In genomic region chr18:56651771-56652092, GRCh38 we compare ENCODE assay signal across 8 cellular contexts. TPM values are rescaled to one million over a fixed set of nuclear protein-coding genes. Genes with fewer than 3 reads are reported as not detected.
DNase-seq lines count a peak whose midpoint lies in the region; FAIRE-seq and TF ChIP-seq lines count a peak whose summit lies in the region.

No MANE protein-coding gene starts in this region.

- FAIRE-seq in small intestine (lab: Jason Lieb, UNC), result no peak

- H3K4me1 ChIP-seq in right atrium auricular region (peaks cover 0 to 21% of the 10 kb centered on the region in 2 donors), small intestine (ENCODE audit: control insufficient read depth in 2 of 2, insufficient read depth in 1 of 2, low read depth in 1 of 2, low read length in 1 of 2) (peaks cover 0 to 5% of the 10 kb centered on the region in 2 donors)

- peak overlapping the region; percentile 80 for H3K4me3 ChIP-seq in H7 (ENCODE audit: insufficient read depth, low read depth, low read length)
- peak overlapping the region; percentile 96 for H3K4me3 ChIP-seq in WERI-Rb-1 (ENCODE audit: low read depth, low read length)
- H3K4me3 ChIP-seq in right atrium auricular region, result peak overlapping the region; percentile 91 to 96
- H3K4me3 ChIP-seq in small intestine (ENCODE audit: low read depth in 1 of 2, low read length in 2 of 2), result peak overlapping the region; percentile 69 to 85

- peak overlapping the region; percentile 77 for H3K27ac ChIP-seq in WERI-Rb-1
- peak overlapping the region; percentile 90 to 93 for H3K27ac ChIP-seq in right atrium auricular region
- H3K27ac ChIP-seq in small intestine (ENCODE audit: low read depth in 1 of 2, low read length in 1 of 2), result peak overlapping the region; percentile 76 to 90

- DNase-seq in H7 (no peak), WERI-Rb-1 (no peak), right atrium auricular region (ENCODE audit: low spot score) (no peak), small intestine (no peak), NCI-H1092 (lab: John Stamatoyannopoulos, UW) (no peak), DMS153 treated with DMSO at 0.1 percent for 48 hours (lab: John Stamatoyannopoulos, UW; ENCODE audit: unreplicated experiment) (no peak), HT-29 (ENCODE audit: low spot score) (no peak), NOMO-1 treated with DMSO at 0.1 percent for 48 hours (lab: John Stamatoyannopoulos, UW; ENCODE audit: unreplicated experiment) (no peak)

- no peak for TF ChIP-seq CTCF in WERI-Rb-1 (IDR thresholded peaks at IDR 0.05; ENCODE audit: low read depth, low read length)
- no peak for TF ChIP-seq CTCF in right atrium auricular region (IDR thresholded peaks at IDR 0.05)

- H3K36me3 ChIP-seq in H7 (replicated peaks; ENCODE audit: control insufficient read depth, insufficient read depth, low read length), result no peaks in the 10 kb centered on the region
- no peaks in the 10 kb centered on the region for H3K36me3 ChIP-seq in WERI-Rb-1
- H3K36me3 ChIP-seq in right atrium auricular region, result no peaks in the 10 kb centered on the region
- no peaks in the 10 kb centered on the region for H3K36me3 ChIP-seq in small intestine (ENCODE audit: control insufficient read depth in 2 of 2, insufficient read depth in 2 of 2, low read length in 2 of 2)

- WGBS in small intestine, 3 donors, result 1 to 6% (median 2%) methylated on average over 5 of the region's 5 CpGs

- H3K27me3 ChIP-seq in H7 (ENCODE audit: control insufficient read depth, insufficient read depth, low read length) (no peaks in the 10 kb centered on the region), WERI-Rb-1 (ENCODE audit: insufficient read depth, low read depth, severe bottlenecking) (no peaks in the 10 kb centered on the region), right atrium auricular region (no peaks in the 10 kb centered on the region), small intestine (ENCODE audit: control insufficient read depth in 2 of 2, insufficient read depth in 2 of 2, low read length in 2 of 2) (no peaks in the 10 kb centered on the region)

- H3K9me3 ChIP-seq in WERI-Rb-1 (ENCODE audit: severe bottlenecking) (no peaks in the 10 kb centered on the region), right atrium auricular region (no peaks in the 10 kb centered on the region), small intestine (ENCODE audit: control insufficient read depth, low read depth) (no peaks in the 10 kb centered on the region)

RNA-seq across cellular contexts. Expression of gene WDR7, which starts 0.6 kb away (rescaled TPM):
- total RNA-seq in H7 (2014; rRNA removed; shearing (Covaris generic)), result 6.2 and 13.0 TPM in 2 replicates
- total RNA-seq in right atrium auricular region, result 10 to 100 TPM; 22.3 to 24.0 TPM
- 1 to 10 TPM; 3.1 to 5.4 (median 4.5) TPM for polyA plus RNA-seq in small intestine
- total RNA-seq in HT-29 (2014; rRNA removed; shearing (Covaris generic)), result 3.8 and 4.1 TPM in 2 replicates

RNA-seq across cellular contexts. Expression of gene TXNL1, which starts 13.3 kb away (rescaled TPM):
- 48.4 and 63.0 TPM in 2 replicates for total RNA-seq in H7 (2014; rRNA removed; shearing (Covaris generic))
- 10 to 100 TPM; 45.8 to 59.1 TPM for total RNA-seq in right atrium auricular region
- 10 to 100 TPM; 62.2 to 74.7 (median 70.3) TPM for polyA plus RNA-seq in small intestine
- total RNA-seq in HT-29 (2014; rRNA removed; shearing (Covaris generic)), result 25.7 and 27.1 TPM in 2 replicates
